Comparison of ENCODE assay signal across 1 cellular context in the genomic region with DNA sequence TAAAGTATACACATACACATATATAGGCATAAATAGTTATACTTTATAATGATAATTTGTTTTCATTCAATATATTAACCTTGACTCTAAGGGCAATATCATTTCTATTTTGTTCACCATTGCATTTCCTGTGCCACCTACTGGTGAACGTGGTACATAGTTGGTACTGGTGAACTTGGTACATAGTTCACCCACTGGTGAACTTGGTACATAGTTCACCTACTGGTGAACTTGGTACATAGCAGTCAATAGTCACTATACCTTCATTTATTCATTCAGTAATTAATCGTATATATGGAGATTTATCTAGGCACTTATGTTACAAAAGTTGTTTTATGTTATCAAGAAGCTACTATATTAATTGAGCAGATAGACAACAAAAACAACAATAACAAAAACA.
TF ChIP-seq lines count a peak whose summit lies in the region.

No MANE protein-coding gene starts in this region.

TF ChIP-seq in GM23338, 12 proteins besides CTCF, POLR2A, EP300 and RAD21:
- TF ChIP-seq, protein P1, sequence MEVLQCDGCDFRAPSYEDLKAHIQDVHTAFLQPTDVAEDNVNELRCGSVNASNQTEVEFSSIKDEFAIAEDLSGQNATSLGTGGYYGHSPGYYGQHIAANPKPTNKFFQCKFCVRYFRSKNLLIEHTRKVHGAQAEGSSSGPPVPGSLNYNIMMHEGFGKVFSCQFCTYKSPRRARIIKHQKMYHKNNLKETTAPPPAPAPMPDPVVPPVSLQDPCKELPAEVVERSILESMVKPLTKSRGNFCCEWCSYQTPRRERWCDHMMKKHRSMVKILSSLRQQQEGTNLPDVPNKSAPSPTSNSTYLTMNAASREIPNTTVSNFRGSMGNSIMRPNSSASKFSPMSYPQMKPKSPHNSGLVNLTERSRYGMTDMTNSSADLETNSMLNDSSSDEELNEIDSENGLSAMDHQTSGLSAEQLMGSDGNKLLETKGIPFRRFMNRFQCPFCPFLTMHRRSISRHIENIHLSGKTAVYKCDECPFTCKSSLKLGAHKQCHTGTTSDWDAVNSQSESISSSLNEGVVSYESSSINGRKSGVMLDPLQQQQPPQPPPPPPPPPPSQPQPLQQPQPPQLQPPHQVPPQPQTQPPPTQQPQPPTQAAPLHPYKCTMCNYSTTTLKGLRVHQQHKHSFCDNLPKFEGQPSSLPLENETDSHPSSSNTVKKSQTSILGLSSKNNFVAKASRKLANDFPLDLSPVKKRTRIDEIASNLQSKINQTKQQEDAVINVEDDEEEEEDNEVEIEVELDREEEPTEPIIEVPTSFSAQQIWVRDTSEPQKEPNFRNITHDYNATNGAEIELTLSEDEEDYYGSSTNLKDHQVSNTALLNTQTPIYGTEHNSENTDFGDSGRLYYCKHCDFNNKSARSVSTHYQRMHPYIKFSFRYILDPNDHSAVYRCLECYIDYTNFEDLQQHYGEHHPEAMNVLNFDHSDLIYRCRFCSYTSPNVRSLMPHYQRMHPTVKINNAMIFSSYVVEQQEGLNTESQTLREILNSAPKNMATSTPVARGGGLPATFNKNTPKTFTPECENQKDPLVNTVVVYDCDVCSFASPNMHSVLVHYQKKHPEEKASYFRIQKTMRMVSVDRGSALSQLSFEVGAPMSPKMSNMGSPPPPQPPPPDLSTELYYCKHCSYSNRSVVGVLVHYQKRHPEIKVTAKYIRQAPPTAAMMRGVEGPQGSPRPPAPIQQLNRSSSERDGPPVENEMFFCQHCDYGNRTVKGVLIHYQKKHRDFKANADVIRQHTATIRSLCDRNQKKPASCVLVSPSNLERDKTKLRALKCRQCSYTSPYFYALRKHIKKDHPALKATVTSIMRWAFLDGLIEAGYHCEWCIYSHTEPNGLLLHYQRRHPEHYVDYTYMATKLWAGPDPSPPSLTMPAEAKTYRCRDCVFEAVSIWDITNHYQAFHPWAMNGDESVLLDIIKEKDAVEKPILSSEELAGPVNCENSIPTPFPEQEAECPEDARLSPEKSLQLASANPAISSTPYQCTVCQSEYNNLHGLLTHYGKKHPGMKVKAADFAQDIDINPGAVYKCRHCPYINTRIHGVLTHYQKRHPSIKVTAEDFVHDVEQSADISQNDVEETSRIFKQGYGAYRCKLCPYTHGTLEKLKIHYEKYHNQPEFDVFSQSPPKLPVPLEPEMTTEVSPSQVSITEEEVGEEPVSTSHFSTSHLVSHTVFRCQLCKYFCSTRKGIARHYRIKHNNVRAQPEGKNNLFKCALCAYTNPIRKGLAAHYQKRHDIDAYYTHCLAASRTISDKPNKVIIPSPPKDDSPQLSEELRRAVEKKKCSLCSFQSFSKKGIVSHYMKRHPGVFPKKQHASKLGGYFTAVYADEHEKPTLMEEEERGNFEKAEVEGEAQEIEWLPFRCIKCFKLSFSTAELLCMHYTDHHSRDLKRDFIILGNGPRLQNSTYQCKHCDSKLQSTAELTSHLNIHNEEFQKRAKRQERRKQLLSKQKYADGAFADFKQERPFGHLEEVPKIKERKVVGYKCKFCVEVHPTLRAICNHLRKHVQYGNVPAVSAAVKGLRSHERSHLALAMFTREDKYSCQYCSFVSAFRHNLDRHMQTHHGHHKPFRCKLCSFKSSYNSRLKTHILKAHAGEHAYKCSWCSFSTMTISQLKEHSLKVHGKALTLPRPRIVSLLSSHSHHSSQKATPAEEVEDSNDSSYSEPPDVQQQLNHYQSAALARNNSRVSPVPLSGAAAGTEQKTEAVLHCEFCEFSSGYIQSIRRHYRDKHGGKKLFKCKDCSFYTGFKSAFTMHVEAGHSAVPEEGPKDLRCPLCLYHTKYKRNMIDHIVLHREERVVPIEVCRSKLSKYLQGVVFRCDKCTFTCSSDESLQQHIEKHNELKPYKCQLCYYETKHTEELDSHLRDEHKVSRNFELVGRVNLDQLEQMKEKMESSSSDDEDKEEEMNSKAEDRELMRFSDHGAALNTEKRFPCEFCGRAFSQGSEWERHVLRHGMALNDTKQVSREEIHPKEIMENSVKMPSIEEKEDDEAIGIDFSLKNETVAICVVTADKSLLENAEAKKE (CRISPR knock-in tag; IDR thresholded peaks at IDR 0.05): no peak
- TF ChIP-seq CREB1 (CRISPR knock-in tag; IDR thresholded peaks at IDR 0.05; ENCODE audit: low read depth): no peak
- no peak for TF ChIP-seq ZNF331 (CRISPR knock-in tag; IDR thresholded peaks at IDR 0.05; ENCODE audit: low read depth)
- no peak for TF ChIP-seq POLR2AphosphoS5 (IDR thresholded peaks at IDR 0.05; ENCODE audit: low read depth)
- TF ChIP-seq EZH2 (IDR thresholded peaks at IDR 0.05; ENCODE audit: low read depth, unreplicated experiment): no peak
- no peak for TF ChIP-seq EZH2phosphoT487 (IDR thresholded peaks at IDR 0.05; ENCODE audit: unreplicated experiment)
- TF ChIP-seq NANOG (IDR thresholded peaks at IDR 0.05; ENCODE audit: borderline replicate concordance): no peak
- no peak for TF ChIP-seq STAT1 (IDR thresholded peaks at IDR 0.05; ENCODE audit: unreplicated experiment)
